38 cellular contexts compared by ENCODE assay signal in genomic region chr9:134459573-134459972, GRCh38.
"Had no signal": no experiment of that assay in that cellular context is flagged by ENCODE, and none has a peak within 500 bp of the region (broad histone marks: within the 10 kb centered on the region; RNA-seq: fewer than 3 reads in every experiment).

No MANE protein-coding gene starts in this region.

- H3K9me3 ChIP-seq: ascending aorta, Peyer's patch had no signal

- H3K27me3 ChIP-seq: ascending aorta, cardiac muscle cell, Peyer's patch had no signal

- H3K36me3 ChIP-seq: ascending aorta, cardiac muscle cell, Peyer's patch had no signal

- ATAC-seq: activated CD8-positive, alpha-beta memory T cell treated with anti-CD3 and anti-CD28 coated beads, Interleukin-2, amount 10 ng/mL, durations not matched to agents 7 days and 5 days; activated T-cell treated with anti-CD3 and anti-CD28 coated beads, Interleukin-2, amount 50 U/mL, for 72 hours; activated T-helper 17 cell treated with anti-CD3 and anti-CD28 coated beads, Interleukin-2, amount 50 U/mL, for 72 hours; PC-3; Right ventricle myocardium inferior had no signal

- H3K4me3 ChIP-seq: ascending aorta, cardiac muscle cell, Peyer's patch had no signal

- DNase-seq: activated B cell treated with CpG ODN at 0.5 μM for 24 hours; activated CD4-positive, alpha-beta memory T cell treated with anti-CD3 and anti-CD28 coated beads for 36 hours; activated CD4-positive, alpha-beta T cell treated with anti-CD3 and anti-CD28 coated beads for 4 hours; activated CD4-positive, alpha-beta T cell treated with anti-CD3 and anti-CD28 coated beads, Interleukin-2, amount 50 U/mL, for 1 hour; activated CD4-positive, CD25-positive, alpha-beta regulatory T cell treated with anti-CD3 and anti-CD28 coated beads, Interleukin-2, amount 50 U/mL, for 72 hours; activated CD8-positive, alpha-beta memory T cell treated with anti-CD3 and anti-CD28 coated beads for 24 hours; activated CD8-positive, alpha-beta memory T cell treated with anti-CD3 and anti-CD28 coated beads, Interleukin-2, amount 10 ng/mL, durations not matched to agents 7 days and 5 days; activated CD8-positive, alpha-beta memory T cell treated with anti-CD3 and anti-CD28 coated beads, Interleukin-2, amount 50 U/mL, for 48 hours; activated effector memory CD4-positive, alpha-beta T cell treated with anti-CD3 and anti-CD28 coated beads, Interleukin-2, amount 50 U/mL, for 16 hours; activated naive CD4-positive, alpha-beta T cell; activated naive CD8-positive, alpha-beta T cell treated with anti-CD3 and anti-CD28 coated beads, Interleukin-2, amount 10 ng/mL, durations not matched to agents 7 days and 5 days; activated T-cell treated with anti-CD3 and anti-CD28 coated beads, Interleukin-2, amount 50 U/mL, for 1 hour; activated T-cell treated with anti-CD3 and anti-CD28 coated beads, Interleukin-2, amount 50 U/mL, for 72 hours; Kasumi-1; MM.1S; NCI-H1092; NCI-H1436 treated with DMSO at 0.1 percent for 48 hours; NCI-H1694 treated with DMSO at 0.1 percent for 48 hours; NCI-H2029 treated with DMSO at 0.1 percent for 48 hours; NCI-H2107; NCI-H2171; NCI-H510A; NCI-H526; NCI-H748 treated with DMSO at 0.1 percent for 48 hours; NK-92 treated with Interleukin-12 subunit alpha and Interleukin-12 subunit beta, amount 100 ng/mL, for 24 hours; PC-3; Peyer's patch; RPMI8226; SIG-M5; SW 1271; T-helper 1 cell; T-helper 2 cell; T-helper 9 cell had no signal

- H3K27ac ChIP-seq: cardiac muscle cell, Peyer's patch, VCaP had no signal
